In genomic region chr3:22045882-22046281, GRCh38 we compare ENCODE assay signal across 18 cellular contexts.
DNase-seq lines count a peak whose midpoint lies in the region; ATAC-seq and FAIRE-seq lines count a peak whose summit lies in the region.
"Had no signal": no experiment of that assay in that cellular context is flagged by ENCODE, and none has a peak within 500 bp of the region (broad histone marks: within the 10 kb centered on the region; RNA-seq: fewer than 3 reads in every experiment).

No MANE protein-coding gene starts in this region.

- H3K4me1 ChIP-seq in endocrine pancreas (ENCODE audit: control insufficient read depth, insufficient read depth, low read length), result peaks cover 7% of the 10 kb centered on the region
- no peaks in the 10 kb centered on the region for H3K4me1 ChIP-seq in small intestine (ENCODE audit: control insufficient read depth in 2 of 2, insufficient read depth in 1 of 2, low read depth in 1 of 2, low read length in 1 of 2)
- H3K4me1 ChIP-seq: A549, BE2C, SJSA1 had no signal

- peak; percentile 15 for DNase-seq in NCI-H1105 (lab: John Stamatoyannopoulos, UW)
- DNase-seq in NCI-H2081 treated with DMSO at 0.1 percent for 48 hours (lab: John Stamatoyannopoulos, UW), result peak; percentile 32
- DNase-seq in NCI-H345 treated with DMSO at 0.1 percent for 48 hours (lab: John Stamatoyannopoulos, UW; ENCODE audit: unreplicated experiment), result peak; percentile 3
- no peak for DNase-seq in NCI-H2171 (lab: John Stamatoyannopoulos, UW)
- DNase-seq in small intestine, result no peak
- DNase-seq: BE2C, DMS79, H9, MG63, NCI-H1694 treated with DMSO at 0.1 percent for 48 hours had no signal

- WGBS in small intestine, 3 donors, result 69 to 76% (median 71%) methylated on average over 1 of the region's 1 CpG

- no peak overlapping the region for H3K27ac ChIP-seq in small intestine (ENCODE audit: low read depth in 1 of 2, low read length in 1 of 2)
- H3K27ac ChIP-seq: A549, HL-60, SJSA1 had no signal

- no peaks in the 10 kb centered on the region for H3K9me3 ChIP-seq in endocrine pancreas (ENCODE audit: control insufficient read depth, low read length)
- no peaks in the 10 kb centered on the region for H3K9me3 ChIP-seq in small intestine (ENCODE audit: control insufficient read depth, low read depth)
- H3K9me3 ChIP-seq: A549, BE2C, MG63, SJSA1 had no signal

- H3K36me3 ChIP-seq in endocrine pancreas (ENCODE audit: control insufficient read depth, insufficient read depth, low read length), result no peaks in the 10 kb centered on the region
- H3K36me3 ChIP-seq in small intestine (ENCODE audit: control insufficient read depth in 2 of 2, insufficient read depth in 2 of 2, low read length in 2 of 2), result no peaks in the 10 kb centered on the region
- H3K36me3 ChIP-seq: BE2C, MG63, SJSA1 had no signal

- H3K27me3 ChIP-seq in endocrine pancreas (ENCODE audit: control insufficient read depth, insufficient read depth, low read length) (no peaks in the 10 kb centered on the region), small intestine (ENCODE audit: control insufficient read depth in 2 of 2, insufficient read depth in 2 of 2, low read length in 2 of 2) (no peaks in the 10 kb centered on the region)
- H3K27me3 ChIP-seq: BE2C, MG63, SJSA1 had no signal

- H3K4me3 ChIP-seq in endocrine pancreas (ENCODE audit: control insufficient read depth, insufficient read depth, low read length) (peak overlapping the region; percentile 10), small intestine (ENCODE audit: low read depth in 1 of 2, low read length in 2 of 2) (no peak overlapping the region)
- H3K4me3 ChIP-seq: A549, K562, MG63, SJSA1 had no signal

- ATAC-seq in GM18861 (IDR thresholded peaks at IDR 0.05; ENCODE audit: unreplicated experiment), result no peak
- ATAC-seq: A549, HepG2, K562, Right ventricle myocardium inferior had no signal

- no peak overlapping the region for H3K9ac ChIP-seq in endocrine pancreas (ENCODE audit: control insufficient read depth, insufficient read depth, low read length)

- no peak for FAIRE-seq in small intestine (lab: Jason Lieb, UNC)
- FAIRE-seq: A549, HepG2, K562 had no signal

Comparison
In these comparisons a context has a peak if more than half of its experiments do, and no peak if none do; other contexts are left out.
1. DNase-seq: peak in NCI-H1105 (single experiment), NCI-H2081 treated with DMSO at 0.1 percent for 48 hours (single experiment) and NCI-H345 treated with DMSO at 0.1 percent for 48 hours (single experiment); none in NCI-H2171 (single experiment) and small intestine (single experiment).